In the genomic region with DNA sequence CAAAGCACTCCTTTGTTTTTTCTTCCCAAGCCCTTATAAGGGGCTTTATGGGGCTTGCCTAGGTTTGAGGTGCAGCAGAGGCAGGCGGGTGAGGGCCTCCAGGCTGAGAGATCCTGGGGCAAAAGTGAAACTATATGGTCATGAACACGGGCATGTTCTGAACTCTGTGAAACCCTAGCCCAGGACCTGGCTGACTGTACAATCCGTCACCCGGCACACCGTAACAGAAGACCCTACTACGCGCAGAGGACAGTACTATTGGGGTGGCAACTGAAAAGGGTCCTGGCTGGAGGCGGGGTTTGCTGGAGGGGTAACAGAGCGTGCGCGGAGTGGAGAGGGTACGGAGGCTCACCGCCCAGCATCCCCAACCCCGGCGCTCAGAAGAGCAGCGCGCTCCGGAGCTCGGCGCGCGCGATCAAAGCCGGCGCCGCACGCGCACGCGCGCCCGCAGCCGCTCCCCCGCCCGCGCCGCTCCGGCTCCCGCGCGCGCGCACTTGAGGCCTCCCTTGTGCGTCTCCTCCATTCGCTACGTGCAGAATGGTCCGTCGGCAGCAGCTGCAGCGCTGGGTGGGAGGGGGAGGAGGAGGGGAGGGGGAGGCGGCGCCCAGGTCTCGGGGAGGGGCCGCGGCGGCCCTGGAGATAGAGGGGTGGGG, we compare ENCODE assay signal across 8 cellular contexts. TPM values are rescaled to one million over a fixed set of nuclear protein-coding genes. Genes with fewer than 3 reads are reported as not detected.
DNase-seq lines count a peak whose midpoint lies in the region; ATAC-seq, FAIRE-seq and TF ChIP-seq lines count a peak whose summit lies in the region.

No MANE protein-coding gene starts in this region.

- peaks cover 5% of the 10 kb centered on the region for H3K27me3 Mint-ChIP-seq in activated CD4-positive, alpha-beta T cell treated with anti-CD3 and anti-CD28 coated beads, Interleukin-2, amount 10 ng/mL, durations not matched to agents 24 days and 14 days

- peaks cover 29% of the 10 kb centered on the region for H3K4me1 Mint-ChIP-seq in activated CD4-positive, alpha-beta T cell treated with anti-CD3 and anti-CD28 coated beads, Interleukin-2, amount 10 ng/mL, durations not matched to agents 24 days and 14 days

- no peaks in the 10 kb centered on the region for H3K36me3 Mint-ChIP-seq in activated CD4-positive, alpha-beta T cell treated with anti-CD3 and anti-CD28 coated beads, Interleukin-2, amount 10 ng/mL, durations not matched to agents 24 days and 14 days (ENCODE audit: low read depth)

- peak; percentile 49 for ATAC-seq in HG03442 (IDR thresholded peaks at IDR 0.05; ENCODE audit: unreplicated experiment)

- FAIRE-seq in GM19239 (lab: Jason Lieb, UNC): peak; percentile 82

- TF ChIP-seq CTCF in A673 (conservative IDR thresholded peaks at IDR 0.05; ENCODE audit: low read depth, low read length): no peak

- peak overlapping the region; percentile 99 for H3K27ac Mint-ChIP-seq in activated CD4-positive, alpha-beta T cell treated with anti-CD3 and anti-CD28 coated beads, Interleukin-2, amount 10 ng/mL, durations not matched to agents 24 days and 14 days

- CTCF ChIA-PET in A673 (lab: Charles Lee): interaction anchor here (0.6 to 3.6 kb wide), 6 partner anchors 16 to 844 kb away, joined by 3 to 49 read pairs (median 5); a partner anchor contains a TSS

- H3K9me3 ChIP-seq in A673 (ENCODE audit: low read depth, low read length, poor library complexity, severe bottlenecking) (no peaks in the 10 kb centered on the region), mononuclear cell (ENCODE audit: low read depth, low read length) (no peaks in the 10 kb centered on the region)
- no peaks in the 10 kb centered on the region for H3K9me3 ChIP-seq in effector memory CD4-positive, alpha-beta T cell (ENCODE audit: control insufficient read depth, low read length)

- BruUV-seq in A673 (replicated peaks; lab: Mats Ljungman, UMichigan): no TSS peak

- POLR2A ChIA-PET in A673 (lab: Charles Lee; ENCODE audit: low non-redundant PET): no interaction called here

- H3K4me3 ChIP-seq in A673 (ENCODE audit: low read depth, low read length, poor library complexity, severe bottlenecking): peak overlapping the region; percentile 39
- peak overlapping the region; percentile 70 for H3K4me3 ChIP-seq in effector memory CD4-positive, alpha-beta T cell (ENCODE audit: insufficient read depth, low read depth, low read length, poor library complexity, severe bottlenecking)
- peak overlapping the region; percentile 35 for H3K4me3 ChIP-seq in mononuclear cell (ENCODE audit: low read length)

- peak overlapping the region; percentile 93 for H3K4me3 Mint-ChIP-seq in activated CD4-positive, alpha-beta T cell treated with anti-CD3 and anti-CD28 coated beads, Interleukin-2, amount 10 ng/mL, durations not matched to agents 24 days and 14 days

- no peak overlapping the region for H3K27ac ChIP-seq in A673 (ENCODE audit: low read depth, low read length, poor library complexity, severe bottlenecking)
- no peak overlapping the region for H3K27ac ChIP-seq in effector memory CD4-positive, alpha-beta T cell (ENCODE audit: insufficient read depth, low read length, poor library complexity, severe bottlenecking)

- H3K27me3 ChIP-seq in A673 (replicated peaks; ENCODE audit: insufficient read depth, low read depth, low read length, poor library complexity): no peaks in the 10 kb centered on the region
- peaks cover 9% of the 10 kb centered on the region for H3K27me3 ChIP-seq in effector memory CD4-positive, alpha-beta T cell (replicated peaks; ENCODE audit: control insufficient read depth, insufficient read depth, low read length, poor library complexity, severe bottlenecking)
- peaks cover 27% of the 10 kb centered on the region for H3K27me3 ChIP-seq in mononuclear cell (ENCODE audit: insufficient read depth, low read length)

- intact Hi-C loops in A673 (cut with micrococcal nuclease; ENCODE audit: unreplicated experiment): loop anchor here (1.0 kb wide), 1 partner anchor 68 kb away; no protein-coding TSS in a partner anchor
- intact Hi-C loops in activated CD4-positive, alpha-beta T cell treated with anti-CD3 and anti-CD28 coated beads, Interleukin-2, amount 10 ng/mL, durations not matched to agents 24 days and 14 days (cut with micrococcal nuclease): loop anchor here (2.0 to 10.0 kb wide), 2 partner anchors 72 to 438 kb away; a partner anchor contains a TSS

- no peaks in the 10 kb centered on the region for H3K36me3 ChIP-seq in A673 (ENCODE audit: insufficient read depth, low read length, poor library complexity, severe bottlenecking)
- H3K36me3 ChIP-seq in effector memory CD4-positive, alpha-beta T cell (ENCODE audit: control insufficient read depth, insufficient read depth, low read length): no peaks in the 10 kb centered on the region

- H3K4me1 ChIP-seq in A673 (ENCODE audit: insufficient read depth, low read length, poor library complexity, severe bottlenecking) (peaks cover 44% of the 10 kb centered on the region), mononuclear cell (ENCODE audit: insufficient read depth, low read length) (peaks cover 12% of the 10 kb centered on the region)
- H3K4me1 ChIP-seq in effector memory CD4-positive, alpha-beta T cell (ENCODE audit: control insufficient read depth, insufficient read depth, low read length, poor library complexity, severe bottlenecking): peaks cover 11% of the 10 kb centered on the region

- DNase-seq in A673 (ENCODE audit: low spot score) (peak; percentile 95), GM19239 (ENCODE audit: insufficient read length, low spot score) (peak; percentile 90), kidney glomerular epithelial cell (lab: John Stamatoyannopoulos, UW) (no peak)
- peak; percentile 96 for DNase-seq in activated CD4-positive, alpha-beta T cell treated with anti-CD3 and anti-CD28 coated beads, Interleukin-2, amount 10 ng/mL, durations not matched to agents 24 days and 14 days
- peak; percentile 41 to 55 (median 54) for DNase-seq in effector memory CD4-positive, alpha-beta T cell
- DNase-seq in stimulated activated CD8-positive, alpha-beta memory T cell treated with anti-CD3 and anti-CD28 coated beads, Interleukin-4, amount 100 ng/mL, for 24 hours (ENCODE audit: low read depth): peak; percentile 54

- H3K9me3 Mint-ChIP-seq in activated CD4-positive, alpha-beta T cell treated with anti-CD3 and anti-CD28 coated beads, Interleukin-2, amount 10 ng/mL, durations not matched to agents 24 days and 14 days: no peaks in the 10 kb centered on the region

RNA-seq across cellular contexts. Expression of a gene that starts 54.2 kb away (rescaled TPM):
- total RNA-seq in A673 (2021) (78.8 and 80.4 TPM in 2 replicates), mononuclear cell (10.3 TPM)
- total RNA-seq in activated CD4-positive, alpha-beta T cell treated with anti-CD3 and anti-CD28 coated beads, Interleukin-2, amount 10 ng/mL, durations not matched to agents 24 days and 14 days: 65.6 and 67.5 TPM in 2 replicates

RNA-seq across cellular contexts. Expression of a gene that starts 54.3 kb away (rescaled TPM):
- total RNA-seq in A673 (2021) (32.0 and 34.2 TPM in 2 replicates), mononuclear cell (8.1 TPM)
- 17.8 and 19.7 TPM in 2 replicates for total RNA-seq in activated CD4-positive, alpha-beta T cell treated with anti-CD3 and anti-CD28 coated beads, Interleukin-2, amount 10 ng/mL, durations not matched to agents 24 days and 14 days
